ENCODE assay signal across 21 cellular contexts in genomic region chrX:46602468-46603102, GRCh38. TPM values are rescaled to one million over a fixed set of nuclear protein-coding genes. Genes with fewer than 3 reads are reported as not detected.
DNase-seq lines count a peak whose midpoint lies in the region; ATAC-seq, FAIRE-seq and TF ChIP-seq lines count a peak whose summit lies in the region.
"Had no signal": no experiment of that assay in that cellular context is flagged by ENCODE, and none has a peak within 500 bp of the region (broad histone marks: within the 10 kb centered on the region; RNA-seq: fewer than 3 reads in every experiment).

No MANE protein-coding gene starts in this region.

- H3K27me3 ChIP-seq in right lobe of liver = no peaks in the 10 kb centered on the region
- H3K27me3 ChIP-seq in vagina = no peaks in the 10 kb centered on the region
- H3K27me3 ChIP-seq: BE2C had no signal

- peaks cover 0 to 10% (median 5%) of the 10 kb centered on the region in 4 donors for H3K4me1 ChIP-seq in right lobe of liver
- H3K4me1 ChIP-seq in vagina = no peaks in the 10 kb centered on the region
- H3K4me1 ChIP-seq: BE2C had no signal

- H3K36me3 Mint-ChIP-seq in HFFc6 (ENCODE audit: low read depth) = no peaks in the 10 kb centered on the region
- peaks cover 3% of the 10 kb centered on the region for H3K36me3 Mint-ChIP-seq in endothelial cell (ENCODE audit: low read depth, unreplicated experiment)
- H3K36me3 Mint-ChIP-seq: IgD-negative memory B cell had no signal

- H3K4me3 ChIP-seq in right lobe of liver = no peak overlapping the region
- H3K4me3 ChIP-seq in vagina = no peak overlapping the region
- H3K4me3 ChIP-seq: GM23338 had no signal

- no peaks in the 10 kb centered on the region for H3K9me3 ChIP-seq in right lobe of liver
- no peaks in the 10 kb centered on the region for H3K9me3 ChIP-seq in vagina
- H3K9me3 ChIP-seq: BE2C had no signal

- TF ChIP-seq POLR2A in GM12891 (IDR thresholded peaks at IDR 0.05; ENCODE audit: low read depth, low read length) (no peak), right lobe of liver (IDR thresholded peaks at IDR 0.05) (no peak), vagina (IDR thresholded peaks at IDR 0.05) (no peak)

- WGBS in right lobe of liver (ENCODE audit: insufficient coverage, low coverage, low lambda C conversion rate, missing lambda C conversion rate) = 43% methylated on average over 6 of the region's 6 CpGs

- H3K9me3 Mint-ChIP-seq in HFFc6 (no peaks in the 10 kb centered on the region), endothelial cell (ENCODE audit: unreplicated experiment) (no peaks in the 10 kb centered on the region)
- H3K9me3 Mint-ChIP-seq: CD4-positive, alpha-beta T cell; GM23338; IgD-negative memory B cell had no signal

- no peak overlapping the region for H3K4me3 Mint-ChIP-seq in HFFc6
- no peak overlapping the region for H3K4me3 Mint-ChIP-seq in endothelial cell (ENCODE audit: unreplicated experiment)
- H3K4me3 Mint-ChIP-seq: CD4-positive, alpha-beta T cell; GM23338; IgD-negative memory B cell had no signal

- H3K27ac ChIP-seq in right lobe of liver (peak overlapping the region in 2 of 3 donors; percentile 25 to 29), vagina (no peak overlapping the region)

- DNase-seq in GM12891 (ENCODE audit: insufficient read length, low spot score) (no peak), HFFc6 (no peak), endothelial cell (ENCODE audit: low spot score) (no peak), right lobe of liver (peak in 1 of 3 donors; percentile 46), RKO (ENCODE audit: low spot score) (no peak), SW480 (ENCODE audit: low spot score) (no peak), vagina (ENCODE audit: extremely low spot score in 2 of 2) (no peak)
- DNase-seq: ACHN; BE2C; C1 segment of cervical spinal cord; CD4-positive, alpha-beta T cell; DMS153; DMS79; GDM1; HCEC 1CT; KBM-7 had no signal

- intact Hi-C loops in right lobe of liver (cut with DNase I) = no loop called here
- intact Hi-C loops in vagina (cut with DNase I) = no loop called here

- H3K36me3 ChIP-seq in right lobe of liver (no peaks in the 10 kb centered on the region), vagina (no peaks in the 10 kb centered on the region)
- H3K36me3 ChIP-seq: BE2C had no signal

- peak; percentile 62 for FAIRE-seq in GM12891 (lab: Jason Lieb, UNC)
- FAIRE-seq: A204.1, H54, HTR-8/SVneo had no signal

- H3K4me1 Mint-ChIP-seq in HFFc6 (ENCODE audit: low read depth) (no peaks in the 10 kb centered on the region; the same call in 1 of the 2 replicates), endothelial cell (ENCODE audit: unreplicated experiment) (peaks cover 55% of the 10 kb centered on the region)
- H3K4me1 Mint-ChIP-seq: IgD-negative memory B cell had no signal

- TF ChIP-seq CTCF in HFFc6 (IDR thresholded peaks at IDR 0.05) (no peak), endothelial cell (IDR thresholded peaks at IDR 0.05; ENCODE audit: unreplicated experiment) (no peak), right lobe of liver (IDR thresholded peaks at IDR 0.05) (no peak), vagina (IDR thresholded peaks at IDR 0.05) (no peak)

- H3K27ac Mint-ChIP-seq in HFFc6 (peak overlapping the region; percentile 33; the same call in 1 of the 2 replicates), endothelial cell (ENCODE audit: unreplicated experiment) (peak overlapping the region; percentile 80)
- H3K27ac Mint-ChIP-seq: CD4-positive, alpha-beta T cell; GM23338; IgD-negative memory B cell had no signal

- H3K27me3 Mint-ChIP-seq in HFFc6 (ENCODE audit: insufficient read depth) = no peaks in the 10 kb centered on the region
- peaks cover 5% of the 10 kb centered on the region for H3K27me3 Mint-ChIP-seq in endothelial cell (ENCODE audit: unreplicated experiment)
- H3K27me3 Mint-ChIP-seq: CD4-positive, alpha-beta T cell; IgD-negative memory B cell had no signal

- peak; percentile 50 to 76 (median 61) for ATAC-seq in right lobe of liver
- ATAC-seq: GM23338 had no signal

TF ChIP-seq in GM12891, 5 proteins besides CTCF, POLR2A, EP300 and RAD21:
- TF ChIP-seq POLR2AphosphoS5 (IDR thresholded peaks at IDR 0.05; ENCODE audit: low read depth, low read length) (no peak), POU2F2 (IDR thresholded peaks at IDR 0.05; ENCODE audit: low read depth, low read length) (no peak), TAF1 (IDR thresholded peaks at IDR 0.05; ENCODE audit: low read depth, low read length) (no peak), SPI1 (IDR thresholded peaks at IDR 0.05; ENCODE audit: low read depth, low read length) (no peak), PAX5 (IDR thresholded peaks at IDR 0.05; ENCODE audit: insufficient read depth, low read length, severe bottlenecking) (no peak)

RNA-seq across cellular contexts. Expression of gene CHST7, which starts 29.0 kb away (rescaled TPM):
- 5.2 TPM for polyA plus RNA-seq in GM12891 (2012; ENCODE audit: low read depth, missing spikeins)
- total RNA-seq in HFFc6 (2021; fragmentation: NEBNext Ultra II Directional; extraction: Animal tissue kit (Norgen Biotek cat#: 25700)) = 10 to 100 TPM; 16.1 to 17.8 (median 17.0) TPM
- 54.6 TPM for total RNA-seq in endothelial cell (ENCODE audit: unreplicated experiment)
- total RNA-seq in right lobe of liver = 1 to 10 TPM; 4.8 to 7.1 (median 5.7) TPM
- 20.6 TPM for total RNA-seq in vagina

RNA-seq across cellular contexts. Expression of gene ZNF674, which starts 57.4 kb away (rescaled TPM):
- polyA plus RNA-seq in GM12891 (2012; ENCODE audit: low read depth, missing spikeins) = 1.2 TPM
- total RNA-seq in HFFc6 (2021; fragmentation: NEBNext Ultra II Directional; extraction: Animal tissue kit (Norgen Biotek cat#: 25700)) = 1 to 10 TPM; 5.1 to 7.1 (median 6.5) TPM
- 7.3 TPM for total RNA-seq in endothelial cell (ENCODE audit: unreplicated experiment)
- total RNA-seq in right lobe of liver = 1 to 10 TPM in 5 of 6 experiments, under 1 TPM in 1; 0.86 to 3.1 (median 2.2) TPM
- 5.2 TPM for total RNA-seq in vagina
